Comparison of ENCODE assay signal across 16 cellular contexts in the genomic region with DNA sequence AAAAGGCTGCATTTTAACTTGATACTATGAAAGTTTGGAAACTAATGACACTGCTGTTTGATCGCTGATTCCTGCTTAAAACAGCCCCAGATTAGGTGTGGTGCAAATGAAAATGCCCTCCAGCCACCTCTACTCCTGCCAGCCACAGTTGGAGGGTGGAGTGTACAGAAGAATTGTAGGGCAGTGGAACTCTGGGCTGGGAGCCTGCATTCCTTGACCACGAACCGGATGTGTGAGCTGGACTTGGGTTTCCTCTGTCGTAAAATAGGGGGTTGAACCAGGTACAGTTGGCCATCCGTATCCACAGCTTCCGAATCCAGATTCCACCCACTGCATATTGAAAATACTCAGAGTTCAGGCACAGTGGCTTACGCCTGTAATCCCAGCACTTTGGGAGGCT.
DNase-seq lines count a peak whose midpoint lies in the region; ATAC-seq, FAIRE-seq and TF ChIP-seq lines count a peak whose summit lies in the region.
"Had no signal": no experiment of that assay in that cellular context is flagged by ENCODE, and none has a peak within 500 bp of the region (broad histone marks: within the 10 kb centered on the region; RNA-seq: fewer than 3 reads in every experiment).

No MANE protein-coding gene starts in this region.

- H4K20me1 ChIP-seq in H1 (replicated peaks in 1 of 2; ENCODE audit: control insufficient read depth in 1 of 2, insufficient read depth in 2 of 2, low read length in 2 of 2), result no peaks in the 10 kb centered on the region
- H4K20me1 ChIP-seq: BLaER1 had no signal

- H3K23ac ChIP-seq in H1 (ENCODE audit: insufficient read length), result no peak overlapping the region

- no peak overlapping the region for H3K4me3 ChIP-seq in H1 (ENCODE audit: extremely low read depth in 1 of 4, insufficient read depth in 2 of 4, low read depth in 3 of 4, low read length in 4 of 4)
- no peak overlapping the region for H3K4me3 ChIP-seq in stomach
- H3K4me3 ChIP-seq: BLaER1, body of pancreas, SK-N-MC had no signal

- H4K8ac ChIP-seq in H1 (ENCODE audit: extremely low read depth, insufficient read depth, low read length), result no peak overlapping the region

- no peaks in the 10 kb centered on the region for H3K4me1 ChIP-seq in H1 (replicated peaks in 1 of 4; ENCODE audit: control insufficient read depth in 3 of 4, insufficient read depth in 4 of 4, low read length in 3 of 4)
- H3K4me1 ChIP-seq in stomach, result peaks cover 0 to 15% (median 10%) of the 10 kb centered on the region in 4 donors
- H3K4me1 ChIP-seq: body of pancreas had no signal

- H3K23me2 ChIP-seq in H1 (ENCODE audit: low read depth, low read length), result no peaks in the 10 kb centered on the region

- H3K36me3 Mint-ChIP-seq in HFFc6 (ENCODE audit: low read depth), result peaks cover 6% of the 10 kb centered on the region; the same call in 1 of the 2 replicates

- 86% methylated on average over 7 of the region's 7 CpGs; no CpG with 5 or more reads in 1 of the 2 experiments for WGBS in H1 (ENCODE audit: extremely low coverage in 1 of 2, insufficient coverage in 1 of 2, insufficient read length in 1 of 2, insufficient replicate concordance in 2 of 2, low coverage in 1 of 2, low lambda C conversion rate in 2 of 2, missing lambda C conversion rate in 1 of 2), 2 experiments
- 66 to 76% (median 69%) methylated on average over 5 to 7 of the region's 7 CpGs for WGBS in stomach, 5 donors

- no peak overlapping the region for H2BK120ac ChIP-seq in H1 (replicated peaks; ENCODE audit: low read depth, low read length)

- H3K79me1 ChIP-seq in H1 (ENCODE audit: low read depth, low read length), result no peaks in the 10 kb centered on the region

- no peak for FAIRE-seq in H1 (lab: Jason Lieb, UNC)

- POLR2A ChIA-PET in H1 (lab: Charles Lee; ENCODE audit: partially characterized antibody), result no interaction called here

- DNase-seq in HFFc6, result no peak
- no peak for DNase-seq in H1 (ENCODE audit: low read depth in 1 of 2, low spot score in 2 of 2)
- peak; percentile 58 for DNase-seq in islet precursor cell
- DNase-seq in stomach, result no peak
- no peak for DNase-seq in activated CD4-positive, alpha-beta T cell treated with anti-CD3 and anti-CD28 coated beads, Interleukin-2, amount 50 U/mL, for 4 hours
- DNase-seq in activated CD4-positive, CD25-positive, alpha-beta regulatory T cell (lab: John Stamatoyannopoulos, UW), result no peak
- DNase-seq in dedifferentiated amniotic fluid mesenchymal stem cell (ENCODE audit: extremely low spot score), result no peak
- DNase-seq: activated T-cell treated with anti-CD3 and anti-CD28 coated beads, Interleukin-2, amount 50 U/mL, for 48 hours; body of pancreas; GF-D8; NCI-H1048; NCI-H748 treated with DMSO at 0.1 percent for 48 hours had no signal

- TF ChIP-seq EP300 in H1 (IDR thresholded peaks at IDR 0.05; ENCODE audit: borderline replicate concordance in 1 of 2, low read depth in 2 of 2, low read length in 2 of 2), result no peak
- no peak for TF ChIP-seq EP300 in stomach (IDR thresholded peaks at IDR 0.05)

- peaks cover 8% of the 10 kb centered on the region for H3K9me3 Mint-ChIP-seq in HFFc6

- no peak for TF ChIP-seq RAD21 in H1 (IDR thresholded peaks at IDR 0.05 in 1 of 2, conservative IDR thresholded peaks at IDR 0.05 in 1 of 2; ENCODE audit: low read depth in 2 of 2, low read length in 2 of 2)

- TF ChIP-seq CTCF in HFFc6 (IDR thresholded peaks at IDR 0.05), result no peak
- no peak for TF ChIP-seq CTCF in H1 (IDR thresholded peaks at IDR 0.05; ENCODE audit: control extremely low read depth in 1 of 3, insufficient read depth in 1 of 3, low read depth in 1 of 3, low read length in 3 of 3)
- TF ChIP-seq CTCF in stomach (IDR thresholded peaks at IDR 0.05), result no peak

- no peak overlapping the region for H3K27ac ChIP-seq in H1 (ENCODE audit: low read depth, low read length)
- peak overlapping the region in 4 of 5 donors; percentile 69 to 74 (median 70) for H3K27ac ChIP-seq in stomach
- H3K27ac ChIP-seq: BLaER1, body of pancreas, SK-N-MC had no signal

- H2AFZ ChIP-seq in H1 (ENCODE audit: low read length), result 0 out of 2 replicates have a peak overlapping the region, but pooled peaks have one; percentile 2

- H2BK20ac ChIP-seq in H1 (ENCODE audit: low read length), result no peak overlapping the region

- H3K4me2 ChIP-seq in H1 (ENCODE audit: insufficient read depth in 1 of 2, low read depth in 2 of 2, low read length in 2 of 2), result no peak overlapping the region
- H3K4me2 ChIP-seq: BLaER1 had no signal

- no peak for TF ChIP-seq POLR2A in H1 (IDR thresholded peaks at IDR 0.05; ENCODE audit: control extremely low read depth in 1 of 2, low read depth in 2 of 2, low read length in 2 of 2)
- no peak for TF ChIP-seq POLR2A in stomach (IDR thresholded peaks at IDR 0.05)

- no peak overlapping the region for H3K14ac ChIP-seq in H1 (ENCODE audit: insufficient read length)

- H3K56ac ChIP-seq in H1 (replicated peaks; ENCODE audit: insufficient read length, low read depth, low read length), result no peak overlapping the region

- intact Hi-C loops in stomach (cut with DNase I; ENCODE audit: low total_unique reads), result no loop called here

- peaks cover 21% of the 10 kb centered on the region for H3K4me1 Mint-ChIP-seq in HFFc6 (ENCODE audit: low read depth)

- H3K79me2 ChIP-seq in H1 (ENCODE audit: control insufficient read depth in 1 of 2, insufficient read depth in 2 of 2, low read length in 2 of 2), result no peaks in the 10 kb centered on the region

- peak overlapping the region; percentile 62 for H3K4me3 Mint-ChIP-seq in HFFc6

- no peak overlapping the region for H3K4ac ChIP-seq in H1 (replicated peaks; ENCODE audit: insufficient read length, low read depth, low read length)

- H3K27me3 ChIP-seq in H1 (replicated peaks in 1 of 4; ENCODE audit: control insufficient read depth in 3 of 4, extremely low read depth in 1 of 4, insufficient read depth in 3 of 4, low read length in 3 of 4) (no peaks in the 10 kb centered on the region), stomach (no peaks in the 10 kb centered on the region)
- H3K27me3 ChIP-seq: BLaER1, body of pancreas had no signal

- H3K27me3 Mint-ChIP-seq in HFFc6 (ENCODE audit: insufficient read depth), result peaks cover 2% of the 10 kb centered on the region; the same call in 1 of the 2 replicates

- H3K9me3 ChIP-seq in H1 (ENCODE audit: insufficient read depth in 2 of 2, low read depth in 1 of 2, low read length in 1 of 2) (no peaks in the 10 kb centered on the region), stomach (no peaks in the 10 kb centered on the region)
- H3K9me3 ChIP-seq: body of pancreas had no signal

- H2BK5ac ChIP-seq in H1 (ENCODE audit: low read depth, low read length), result no peak overlapping the region

- CTCF ChIA-PET in H1 (lab: Charles Lee; ENCODE audit: partially characterized antibody), result interaction anchor here (0.6 kb wide), 2 partner anchors 69 to 532 kb away, joined by 3 to 5 read pairs; no protein-coding TSS in a partner anchor

- no peak overlapping the region for H4K91ac ChIP-seq in H1 (replicated peaks; ENCODE audit: insufficient read length, low read length)

- H4K5ac ChIP-seq in H1 (ENCODE audit: insufficient read length, low read depth, low read length), result no peak overlapping the region

- H3K9ac ChIP-seq in H1 (replicated peaks in 1 of 4; ENCODE audit: extremely low read depth in 1 of 4, low read depth in 3 of 4, low read length in 3 of 4), result no peak overlapping the region
- H3K9ac ChIP-seq: BLaER1 had no signal

- no peak overlapping the region for H3K18ac ChIP-seq in H1 (ENCODE audit: extremely low read depth, low read length)

- H3K36me3 ChIP-seq in H1 (ENCODE audit: control insufficient read depth in 2 of 4, insufficient read depth in 4 of 4, low read length in 3 of 4) (no peaks in the 10 kb centered on the region), stomach (no peaks in the 10 kb centered on the region)
- H3K36me3 ChIP-seq: BLaER1 had no signal

- H3K27ac Mint-ChIP-seq in HFFc6, result peak overlapping the region; percentile 67

- no peak overlapping the region for H2BK12ac ChIP-seq in H1 (ENCODE audit: low read depth, low read length)

- no peak for ATAC-seq in GM21619 (IDR thresholded peaks at IDR 0.05; ENCODE audit: unreplicated experiment)
- ATAC-seq: body of pancreas, left lobe of liver had no signal

- no peak overlapping the region for H2AK5ac ChIP-seq in H1 (ENCODE audit: low read depth, low read length)

- no peak overlapping the region for H2BK15ac ChIP-seq in H1 (ENCODE audit: low read length)

TF ChIP-seq in H1, 55 proteins besides CTCF, POLR2A, EP300 and RAD21:
- TF ChIP-seq BRCA1 (IDR thresholded peaks at IDR 0.05; ENCODE audit: low read depth, low read length) (no peak), RXRA (IDR thresholded peaks at IDR 0.05; ENCODE audit: insufficient read depth, low read depth, low read length) (no peak), TEAD4 (IDR thresholded peaks at IDR 0.05; ENCODE audit: low read depth, low read length) (no peak), CBX5 (IDR thresholded peaks at IDR 0.05; ENCODE audit: low read depth, low read length) (no peak), FOSL1 (IDR thresholded peaks at IDR 0.05; ENCODE audit: insufficient read depth, low read depth, low read length) (no peak), GABPA (IDR thresholded peaks at IDR 0.05; ENCODE audit: borderline replicate concordance, insufficient read depth, low read length) (no peak), HDAC2 (IDR thresholded peaks at IDR 0.05; ENCODE audit: borderline replicate concordance in 1 of 2, low read depth in 2 of 2, low read length in 2 of 2) (no peak), KDM1A (IDR thresholded peaks at IDR 0.05; ENCODE audit: borderline replicate concordance, low read length) (no peak), RNF2 (IDR thresholded peaks at IDR 0.05; ENCODE audit: borderline replicate concordance, low read depth, low read length, missing control alignments, poor library complexity, severe bottlenecking) (no peak)
